19 cellular contexts compared by ENCODE assay signal in the genomic region with DNA sequence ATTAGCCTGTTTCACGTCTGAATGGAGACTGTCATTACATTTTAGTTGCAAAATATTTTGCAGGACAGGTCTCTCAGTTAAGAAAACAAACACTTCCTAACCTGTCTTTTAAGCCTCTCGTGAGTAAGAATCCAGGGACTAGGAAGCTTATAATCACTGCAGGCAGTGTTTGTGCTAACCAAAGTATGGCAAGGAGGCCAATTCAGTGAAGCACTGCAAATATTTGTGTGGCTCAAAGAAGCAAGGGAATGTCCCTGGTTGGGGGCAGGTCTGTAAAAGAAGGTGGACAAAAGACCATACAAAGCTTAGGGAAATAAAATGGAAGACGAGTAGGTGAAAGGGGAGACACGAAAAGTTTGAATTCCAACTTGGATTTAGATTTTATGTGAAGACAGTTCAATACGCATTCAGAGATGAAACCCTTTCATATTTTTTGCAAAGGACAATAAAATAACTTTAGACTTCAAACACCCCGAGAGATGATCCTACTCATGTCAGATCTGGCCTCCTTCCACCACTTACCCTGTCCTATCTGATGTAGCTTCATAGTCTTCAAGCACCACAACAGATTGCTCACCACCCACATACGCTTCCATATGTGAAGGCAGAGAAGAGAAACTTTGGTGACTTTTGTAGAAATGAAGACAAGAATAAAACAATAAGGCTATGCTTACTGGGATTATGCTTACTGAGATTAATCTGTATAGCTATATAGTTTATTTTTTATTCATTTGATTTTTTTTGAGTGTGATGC.
"Had no signal": no experiment of that assay in that cellular context is flagged by ENCODE, and none has a peak within 500 bp of the region (broad histone marks: within the 10 kb centered on the region; RNA-seq: fewer than 3 reads in every experiment).

No MANE protein-coding gene starts in this region.

- DNase-seq: activated CD4-positive, alpha-beta T cell treated with anti-CD3 and anti-CD28 coated beads for 4 hours; activated CD8-positive, alpha-beta memory T cell treated with anti-CD3 and anti-CD28 coated beads, Interleukin-2, amount 50 U/mL, for 48 hours; activated CD8-positive, alpha-beta T cell treated with anti-CD3 and anti-CD28 coated beads for 36 hours; activated naive CD4-positive, alpha-beta T cell treated with anti-CD3 and anti-CD28 coated beads, Interleukin-2, amount 50 U/mL, for 16 hours; activated naive CD8-positive, alpha-beta T cell treated with anti-CD3 and anti-CD28 coated beads, Interleukin-2, amount 10 ng/mL, durations not matched to agents 7 days and 5 days; activated T-cell treated with anti-CD3 and anti-CD28 coated beads, Interleukin-2, amount 50 U/mL, for 1 hour; adrenal gland; aorta; body of pancreas; MM.1S; NCI-H1105 treated with DMSO at 0.1 percent for 48 hours; NCI-H146; NCI-H187 treated with DMSO at 0.1 percent for 48 hours; NCI-H2081 treated with DMSO at 0.1 percent for 48 hours; NCI-H446; NCI-H524; PC-3; SHP77 treated with DMSO at 0.1 percent for 48 hours had no signal

- H3K27ac ChIP-seq: body of pancreas had no signal

- ATAC-seq: activated CD4-positive, CD25-positive, alpha-beta regulatory T cell treated with anti-CD3 and anti-CD28 coated beads, Interleukin-2, amount 50 U/mL, for 24 hours; activated CD8-positive, alpha-beta T cell treated with anti-CD3 and anti-CD28 coated beads for 36 hours; body of pancreas; PC-3 had no signal
